In genomic region chr11:65047581-65048422, GRCh38 we compare ENCODE assay signal across 7 cellular contexts. TPM values are rescaled to one million over a fixed set of nuclear protein-coding genes. Genes with fewer than 3 reads are reported as not detected.
A peak's percentile ranks its signal among the peaks of the same experiment; 100 is the strongest.
DNase-seq lines count a peak whose midpoint lies in the region; ATAC-seq, FAIRE-seq and TF ChIP-seq lines count a peak whose summit lies in the region.
"Had no signal": no experiment of that assay in that cellular context is flagged by ENCODE, and none has a peak within 500 bp of the region (broad histone marks: within the 10 kb centered on the region; RNA-seq: fewer than 3 reads in every experiment).

No MANE protein-coding gene starts in this region.

- intact Hi-C loops in left ventricle myocardium inferior (cut with micrococcal nuclease) (no loop called here), stomach (cut with DNase I; ENCODE audit: low total_unique reads) (no loop called here), OCI-LY7 (cut with micrococcal nuclease; ENCODE audit: unreplicated experiment) (no loop called here)

- H3K9me3 ChIP-seq in left ventricle myocardium inferior (replicated peaks) (no peaks in the 10 kb centered on the region), stomach (no peaks in the 10 kb centered on the region), OCI-LY7 (ENCODE audit: low read length) (no peaks in the 10 kb centered on the region)

- DNase-seq in activated CD8-positive, alpha-beta memory T cell treated with anti-CD3 and anti-CD28 coated beads, Interleukin-2, amount 10 ng/mL, durations not matched to agents 7 days and 5 days, result no peak
- DNase-seq in left ventricle myocardium inferior (peak; percentile 29), stomach (no peak), OCI-LY7 (ENCODE audit: low spot score) (no peak), D721Med (ENCODE audit: insufficient read length, low spot score) (no peak)

- no peaks in the 10 kb centered on the region for H3K27me3 Mint-ChIP-seq in activated CD8-positive, alpha-beta memory T cell treated with anti-CD3 and anti-CD28 coated beads, Interleukin-2, amount 10 ng/mL, durations not matched to agents 7 days and 5 days

- no peak for TF ChIP-seq EP300 in stomach (IDR thresholded peaks at IDR 0.05)

- TF ChIP-seq POLR2A in stomach (IDR thresholded peaks at IDR 0.05), result no peak

- no peaks in the 10 kb centered on the region for H3K9me2 ChIP-seq in OCI-LY7 (ENCODE audit: insufficient read depth, low read length)

- H3K4me2 ChIP-seq in OCI-LY7 (ENCODE audit: low read length), result no peak overlapping the region

- no peak for TF ChIP-seq CTCF in left ventricle myocardium inferior (IDR thresholded peaks at IDR 0.05; ENCODE audit: borderline replicate concordance)
- TF ChIP-seq CTCF in stomach (IDR thresholded peaks at IDR 0.05), result no peak
- no peak for TF ChIP-seq CTCF in OCI-LY7 (conservative IDR thresholded peaks at IDR 0.05; ENCODE audit: low read length)
- no peak for TF ChIP-seq CTCF in D721Med (IDR thresholded peaks at IDR 0.05; ENCODE audit: insufficient read depth, missing control alignments)

- peaks cover 46% of the 10 kb centered on the region for H3K4me1 Mint-ChIP-seq in activated CD8-positive, alpha-beta memory T cell treated with anti-CD3 and anti-CD28 coated beads, Interleukin-2, amount 10 ng/mL, durations not matched to agents 7 days and 5 days

- H3K36me3 ChIP-seq in left ventricle myocardium inferior (peaks cover 13% of the 10 kb centered on the region), stomach (peaks cover 11 to 26% (median 23%) of the 10 kb centered on the region in 4 donors), OCI-LY7 (ENCODE audit: insufficient read depth, low read length) (peaks cover 38% of the 10 kb centered on the region)

- no peaks in the 10 kb centered on the region for H3K9me3 Mint-ChIP-seq in activated CD8-positive, alpha-beta memory T cell treated with anti-CD3 and anti-CD28 coated beads, Interleukin-2, amount 10 ng/mL, durations not matched to agents 7 days and 5 days (ENCODE audit: low read depth)

- WGBS in stomach, 5 donors, result 14 to 33% (median 16%) methylated on average over 29 to 56 of the region's 56 CpGs

- peak overlapping the region; percentile 75 for H3K4me3 Mint-ChIP-seq in activated CD8-positive, alpha-beta memory T cell treated with anti-CD3 and anti-CD28 coated beads, Interleukin-2, amount 10 ng/mL, durations not matched to agents 7 days and 5 days

- H3K4me3 ChIP-seq in left ventricle myocardium inferior (peak overlapping the region; percentile 71), stomach (peak overlapping the region; percentile 50 to 55 (median 51)), OCI-LY7 (ENCODE audit: low read depth, low read length, poor library complexity, severe bottlenecking) (no peak overlapping the region)
- H3K4me3 ChIP-seq: cardiac muscle cell had no signal

- peak overlapping the region; percentile 65 for H3K27ac Mint-ChIP-seq in activated CD8-positive, alpha-beta memory T cell treated with anti-CD3 and anti-CD28 coated beads, Interleukin-2, amount 10 ng/mL, durations not matched to agents 7 days and 5 days

- BruUV-seq in OCI-LY7 (replicated peaks; lab: Mats Ljungman, UMichigan), result no TSS peak

- H3K79me2 ChIP-seq in OCI-LY7 (ENCODE audit: insufficient read depth, low read depth, low read length), result peaks cover 9% of the 10 kb centered on the region; the same call in 1 of the 2 replicates

- POLR2A ChIA-PET in OCI-LY7 (lab: Charles Lee), result no interaction called here

- CTCF ChIA-PET in activated CD8-positive, alpha-beta memory T cell treated with anti-CD3 and anti-CD28 coated beads, Interleukin-2, amount 10 ng/mL, durations not matched to agents 7 days and 5 days (lab: Charles Lee), result interaction anchor here (1.0 to 1.1 kb wide), 2 partner anchors 34 to 200 kb away, joined by 3 to 6 read pairs; partner anchors contain the start of gene ARL2
- CTCF ChIA-PET in OCI-LY7 (lab: Charles Lee; ENCODE audit: unreplicated experiment), result no interaction called here

- no peak overlapping the region for H2AFZ ChIP-seq in OCI-LY7 (ENCODE audit: low read length)

- H3K36me3 Mint-ChIP-seq in activated CD8-positive, alpha-beta memory T cell treated with anti-CD3 and anti-CD28 coated beads, Interleukin-2, amount 10 ng/mL, durations not matched to agents 7 days and 5 days, result peaks cover 12% of the 10 kb centered on the region

- peak; percentile 67 for ATAC-seq in activated CD8-positive, alpha-beta memory T cell treated with anti-CD3 and anti-CD28 coated beads, Interleukin-2, amount 10 ng/mL, durations not matched to agents 7 days and 5 days
- ATAC-seq in HG02870 (IDR thresholded peaks at IDR 0.05; ENCODE audit: unreplicated experiment), result no peak

- no peak for FAIRE-seq in D721Med (lab: Jason Lieb, UNC)

- peaks cover 32% of the 10 kb centered on the region for H3K4me1 ChIP-seq in left ventricle myocardium inferior
- peaks cover 5 to 36% (median 31%) of the 10 kb centered on the region in 4 donors for H3K4me1 ChIP-seq in stomach
- H3K4me1 ChIP-seq in OCI-LY7 (ENCODE audit: insufficient read depth, low read length, poor library complexity, severe bottlenecking), result peaks cover 3% of the 10 kb centered on the region

- H3K27ac ChIP-seq in left ventricle myocardium inferior (replicated peaks), result peak overlapping the region; percentile 52
- peak overlapping the region in 4 of 5 donors; percentile 51 to 68 (median 64) for H3K27ac ChIP-seq in stomach
- no peak overlapping the region for H3K27ac ChIP-seq in OCI-LY7 (ENCODE audit: low read depth, low read length, poor library complexity, severe bottlenecking)
- H3K27ac ChIP-seq: cardiac muscle cell had no signal

- no peaks in the 10 kb centered on the region for H4K20me1 ChIP-seq in OCI-LY7 (ENCODE audit: insufficient read depth, low read length)

- peaks cover 16% of the 10 kb centered on the region for H3K27me3 ChIP-seq in left ventricle myocardium inferior (ENCODE audit: low read depth)
- H3K27me3 ChIP-seq in stomach, result peaks cover 0 to 7% (median 0%) of the 10 kb centered on the region in 3 donors
- H3K27me3 ChIP-seq: cardiac muscle cell had no signal

RNA-seq across cellular contexts. Expression of gene SAC3D1, which starts 6.8 kb away (rescaled TPM):
- 10 to 100 TPM; 24.3 to 27.2 TPM for total RNA-seq in activated CD8-positive, alpha-beta memory T cell treated with anti-CD3 and anti-CD28 coated beads, Interleukin-2, amount 10 ng/mL, durations not matched to agents 7 days and 5 days
- total RNA-seq in left ventricle myocardium inferior (5.6 TPM), stomach (10 to 100 TPM in 2 of 5 donors, 1 to 10 TPM in 3; 1.8 to 97.6 (median 6.7) TPM), OCI-LY7 (2022) (32.5 and 32.7 TPM in 2 replicates)
- polyA plus RNA-seq in stomach, result 10 to 100 TPM in 2 of 3 donors, 1 to 10 TPM in 1; 8.9 to 14.5 (median 14.4) TPM
- 23.3 and 28.2 TPM in 2 replicates for total RNA-seq in OCI-LY7 (2014; rRNA removed; shearing (Covaris generic))

RNA-seq across cellular contexts. Expression of gene NAALADL1, which starts 10.6 kb away (rescaled TPM):
- total RNA-seq in activated CD8-positive, alpha-beta memory T cell treated with anti-CD3 and anti-CD28 coated beads, Interleukin-2, amount 10 ng/mL, durations not matched to agents 7 days and 5 days, result 10 to 100 TPM; 14.8 to 15.3 TPM
- total RNA-seq in left ventricle myocardium inferior (4.8 TPM), stomach (10 to 100 TPM in 2 of 5 donors, 1 to 10 TPM in 2, not detected in 1; 1.3 to 65.2 (median 18.1) TPM), OCI-LY7 (2022) (3.9 and 4.6 TPM in 2 replicates)
- 10 to 100 TPM in 2 of 3 donors, 1 to 10 TPM in 1; 6.7 to 10.8 (median 10.0) TPM for polyA plus RNA-seq in stomach
- 2.7 and 7.1 TPM in 2 replicates for total RNA-seq in OCI-LY7 (2014; rRNA removed; shearing (Covaris generic))

RNA-seq across cellular contexts. Expression of gene SNX15, which starts 20.6 kb away (rescaled TPM):
- total RNA-seq in activated CD8-positive, alpha-beta memory T cell treated with anti-CD3 and anti-CD28 coated beads, Interleukin-2, amount 10 ng/mL, durations not matched to agents 7 days and 5 days, result 10 to 100 TPM; 18.9 to 29.2 TPM
- total RNA-seq in left ventricle myocardium inferior (15.7 TPM), stomach (10 to 100 TPM in 4 of 5 donors, 1 to 10 TPM in 1; 4.2 to 45.8 (median 13.3) TPM), OCI-LY7 (2022) (28.3 and 33.6 TPM in 2 replicates)
- polyA plus RNA-seq in stomach, result 10 to 100 TPM; 18.7 to 22.5 (median 20.0) TPM
- 25.9 and 31.6 TPM in 2 replicates for total RNA-seq in OCI-LY7 (2014; rRNA removed; shearing (Covaris generic))

RNA-seq across cellular contexts. Expression of gene ARL2, which starts 33.8 kb away (rescaled TPM):
- total RNA-seq in activated CD8-positive, alpha-beta memory T cell treated with anti-CD3 and anti-CD28 coated beads, Interleukin-2, amount 10 ng/mL, durations not matched to agents 7 days and 5 days, result 10 to 100 TPM; 74.1 to 86.9 TPM
- total RNA-seq in left ventricle myocardium inferior (128 TPM), stomach (100 to 1,000 TPM in 2 of 5 donors, 10 to 100 TPM in 2, 1 to 10 TPM in 1; 4.9 to 237 (median 57.2) TPM), OCI-LY7 (2022) (95.9 and 102 TPM in 2 replicates)
- 100 to 1,000 TPM in 1 of 3 donors, 10 to 100 TPM in 2; 88.3 to 119 (median 98.0) TPM for polyA plus RNA-seq in stomach
- total RNA-seq in OCI-LY7 (2014; rRNA removed; shearing (Covaris generic)), result 113 and 130 TPM in 2 replicates

RNA-seq across cellular contexts. Expression of gene CDCA5, which starts 36.0 kb away (rescaled TPM):
- total RNA-seq in activated CD8-positive, alpha-beta memory T cell treated with anti-CD3 and anti-CD28 coated beads, Interleukin-2, amount 10 ng/mL, durations not matched to agents 7 days and 5 days, result 100 to 1,000 TPM; 128 to 147 TPM
- total RNA-seq in left ventricle myocardium inferior, result 1.3 TPM
- total RNA-seq in stomach, result 1 to 10 TPM; 1.4 to 9.1 (median 2.2) TPM
- 1 to 10 TPM; 3.5 to 6.7 (median 4.6) TPM for polyA plus RNA-seq in stomach
- 119 and 135 TPM in 2 replicates for total RNA-seq in OCI-LY7 (2014; rRNA removed; shearing (Covaris generic))
- total RNA-seq in OCI-LY7 (2022), result 151 and 153 TPM in 2 replicates
